ENCODE assay signal across 8 cellular contexts in the genomic region with DNA sequence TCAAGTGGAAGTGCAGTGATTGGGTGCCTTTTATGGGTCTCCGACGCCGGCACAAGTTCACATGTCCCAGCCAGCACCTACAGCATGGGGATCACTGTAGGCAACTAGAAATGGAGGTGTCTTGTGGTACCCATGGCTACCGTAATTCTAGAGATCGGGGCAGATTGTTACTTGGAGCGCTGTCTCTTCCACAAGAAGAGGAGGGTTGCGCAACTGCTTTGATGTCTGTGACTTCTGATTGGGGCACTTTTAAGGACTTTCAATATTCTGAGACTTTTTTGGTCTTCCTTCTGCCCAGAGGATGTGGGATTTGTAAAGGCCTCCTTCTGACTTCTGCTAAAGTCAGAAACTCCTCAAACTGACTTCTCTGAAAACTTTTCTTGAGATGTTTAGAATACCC. TPM values are rescaled to one million over a fixed set of nuclear protein-coding genes. Genes with fewer than 3 reads are reported as not detected.
DNase-seq lines count a peak whose midpoint lies in the region; ATAC-seq and TF ChIP-seq lines count a peak whose summit lies in the region.

No MANE protein-coding gene starts in this region.

- H3K9me2 ChIP-seq in OCI-LY7 (ENCODE audit: insufficient read depth, low read length): no peaks in the 10 kb centered on the region

- H3K4me2 ChIP-seq in DND-41 (ENCODE audit: insufficient read depth, low read length) (no peak overlapping the region), OCI-LY7 (ENCODE audit: low read length) (no peak overlapping the region)

- ATAC-seq in DND-41 (ENCODE audit: insufficient read depth, low read depth) (0 out of 3 replicates have a peak, but pooled peaks have one; percentile 3), sciatic nerve (peak; percentile 55)

- H3K9me3 ChIP-seq in DND-41 (ENCODE audit: insufficient read depth, low read length, severe bottlenecking) (no peaks in the 10 kb centered on the region), OCI-LY7 (ENCODE audit: low read length) (no peaks in the 10 kb centered on the region), left ventricle myocardium inferior (replicated peaks) (no peaks in the 10 kb centered on the region)

- no peaks in the 10 kb centered on the region for H3K79me2 ChIP-seq in DND-41 (ENCODE audit: insufficient read depth, low read length)
- H3K79me2 ChIP-seq in OCI-LY7 (ENCODE audit: insufficient read depth, low read depth, low read length): no peaks in the 10 kb centered on the region

- H4K20me1 ChIP-seq in DND-41 (ENCODE audit: insufficient read depth, low read length): no peaks in the 10 kb centered on the region
- no peaks in the 10 kb centered on the region for H4K20me1 ChIP-seq in OCI-LY7 (ENCODE audit: insufficient read depth, low read length)

- H3K27me3 ChIP-seq in DND-41 (ENCODE audit: insufficient read depth, low read length, poor library complexity) (no peaks in the 10 kb centered on the region), left ventricle myocardium inferior (ENCODE audit: low read depth) (no peaks in the 10 kb centered on the region)

- no TSS peak for BruUV-seq in OCI-LY7 (replicated peaks; lab: Mats Ljungman, UMichigan)

- H3K4me1 ChIP-seq in DND-41 (ENCODE audit: insufficient read depth, low read length) (peaks cover 5% of the 10 kb centered on the region), OCI-LY7 (ENCODE audit: insufficient read depth, low read length, poor library complexity, severe bottlenecking) (no peaks in the 10 kb centered on the region), left ventricle myocardium inferior (peaks cover 49% of the 10 kb centered on the region)

- H3K4me3 ChIP-seq in DND-41 (ENCODE audit: low read depth in 1 of 2, low read length in 2 of 2) (no peak overlapping the region), OCI-LY7 (ENCODE audit: low read depth, low read length, poor library complexity, severe bottlenecking) (no peak overlapping the region), left ventricle myocardium inferior (no peak overlapping the region)

- no peak overlapping the region for H2AFZ ChIP-seq in DND-41 (ENCODE audit: low read depth, low read length)
- H2AFZ ChIP-seq in OCI-LY7 (ENCODE audit: low read length): peak overlapping the region; percentile 96; the same call in 1 of the 2 replicates

- intact Hi-C loops in OCI-LY7 (cut with micrococcal nuclease; ENCODE audit: unreplicated experiment): loop anchor here (5.0 to 10.0 kb wide), 3 partner anchors 118 to 557 kb away; no protein-coding TSS in a partner anchor
- intact Hi-C loops in left ventricle myocardium inferior (cut with micrococcal nuclease): no loop called here
- intact Hi-C loops in sciatic nerve (cut with DNase I): loop anchor here (5.0 to 10.0 kb wide), 2 partner anchors 67 to 106 kb away; no protein-coding TSS in a partner anchor

- POLR2A ChIA-PET in OCI-LY7 (lab: Charles Lee): interaction anchor here (0.6 to 1.6 kb wide), 5 partner anchors 10 to 1309 kb away, joined by 3 to 13 read pairs (median 4); no protein-coding TSS in a partner anchor

- 0 out of 2 replicates have a peak, but pooled peaks cover 10% of the 10 kb centered on the region for H3K36me3 ChIP-seq in DND-41 (ENCODE audit: insufficient read depth, low read length)
- no peaks in the 10 kb centered on the region for H3K36me3 ChIP-seq in OCI-LY7 (ENCODE audit: insufficient read depth, low read length)
- peaks cover 8% of the 10 kb centered on the region for H3K36me3 ChIP-seq in left ventricle myocardium inferior

- no peak for TF ChIP-seq CTCF in DND-41 (IDR thresholded peaks at IDR 0.05; ENCODE audit: borderline replicate concordance, extremely low read depth, low read length, poor library complexity, severe bottlenecking)
- no peak for TF ChIP-seq CTCF in OCI-LY7 (conservative IDR thresholded peaks at IDR 0.05; ENCODE audit: low read length)
- TF ChIP-seq CTCF in left ventricle myocardium inferior (IDR thresholded peaks at IDR 0.05; ENCODE audit: borderline replicate concordance): no peak

- no peak overlapping the region for H3K9ac ChIP-seq in DND-41 (ENCODE audit: low read depth, low read length)

- DNase-seq in DND-41 (no peak), OCI-LY7 (ENCODE audit: low spot score) (no peak), left ventricle myocardium inferior (no peak), sciatic nerve (ENCODE audit: low spot score) (no peak), amygdala (lab: John Stamatoyannopoulos, UW) (no peak), activated gamma-delta T cell (lab: John Stamatoyannopoulos, UW) (no peak), kidney glomerular epithelial cell (lab: John Stamatoyannopoulos, UW) (no peak)
- no peak for DNase-seq in activated CD4-positive, CD25-positive, alpha-beta regulatory T cell treated with anti-CD3 and anti-CD28 coated beads, Interleukin-2, amount 50 U/mL, for 72 hours

- CTCF ChIA-PET in OCI-LY7 (lab: Charles Lee; ENCODE audit: unreplicated experiment): interaction anchor here (0.6 to 1.8 kb wide), 9 partner anchors 9 to 136 kb away, joined by 3 to 11 read pairs (median 4); no protein-coding TSS in a partner anchor

- no peak overlapping the region; the same call in 1 of the 2 replicates for H3K27ac ChIP-seq in DND-41 (ENCODE audit: low read length)
- H3K27ac ChIP-seq in OCI-LY7 (ENCODE audit: low read depth, low read length, poor library complexity, severe bottlenecking): no peak overlapping the region
- peak overlapping the region; percentile 62 for H3K27ac ChIP-seq in left ventricle myocardium inferior (replicated peaks)

RNA-seq across cellular contexts. Expression of gene GLRX, which starts 41.9 kb away (rescaled TPM):
- 26.7 and 80.5 TPM in 2 replicates for total RNA-seq in OCI-LY7 (2014; rRNA removed; shearing (Covaris generic))
- total RNA-seq in OCI-LY7 (2022) (49.3 and 52.9 TPM in 2 replicates), left ventricle myocardium inferior (139 TPM), sciatic nerve (22.2 TPM)

RNA-seq across cellular contexts. Expression of gene RHOBTB3, which starts 49.5 kb away (rescaled TPM):
- total RNA-seq in OCI-LY7 (2014; rRNA removed; shearing (Covaris generic)): 0.93 and 4.0 TPM in 2 replicates
- total RNA-seq in OCI-LY7 (2022) (0.51 and 0.81 TPM in 2 replicates), left ventricle myocardium inferior (79.7 TPM), sciatic nerve (192 TPM)

Comparison
In these comparisons a context has a peak if more than half of its experiments do, and no peak if none do; other contexts are left out.
1. RNA of gene RHOBTB3, which starts 49.5 kb away (total RNA-seq): 192 TPM in sciatic nerve (single experiment) and 79.7 TPM in left ventricle myocardium inferior (single experiment); 0.51 to 4.0 TPM in OCI-LY7; every median in the first group is over 10 times any median in the second.